8 cellular contexts compared by ENCODE assay signal in the genomic region with DNA sequence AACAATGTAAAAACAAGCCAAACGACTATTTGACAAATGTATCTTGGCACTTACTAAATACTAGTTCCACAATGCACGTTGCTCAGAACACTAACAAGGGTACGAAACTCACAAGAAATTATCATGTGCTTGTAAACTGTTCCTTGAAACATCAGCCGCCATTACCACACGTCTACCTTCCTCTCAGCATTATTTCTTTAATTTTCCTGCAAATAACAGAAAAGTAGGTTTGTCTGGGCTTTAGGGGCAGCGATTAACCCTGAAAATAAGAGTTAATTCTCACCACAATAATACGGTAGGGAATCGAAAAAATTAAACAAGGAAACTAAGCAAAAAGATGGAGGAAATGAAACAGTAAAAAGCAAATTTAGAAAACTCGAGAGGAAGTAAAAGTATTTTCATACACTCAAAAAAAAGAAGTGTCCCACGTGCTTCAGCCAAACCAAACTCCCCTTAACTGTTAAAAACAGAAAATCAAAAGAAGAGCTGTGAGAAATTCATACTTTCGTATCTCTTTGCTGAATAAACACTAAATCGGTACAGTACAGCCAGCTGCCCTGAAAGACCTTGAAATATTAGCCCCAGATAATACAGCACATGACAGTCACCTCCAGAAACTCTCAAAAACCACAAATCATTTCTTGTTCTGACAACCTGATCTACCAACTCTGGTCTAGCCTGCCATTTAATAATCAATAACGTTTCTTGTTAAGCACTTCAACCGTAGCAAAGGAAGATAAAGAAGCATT. TPM values are rescaled to one million over a fixed set of nuclear protein-coding genes. Genes with fewer than 3 reads are reported as not detected.
A peak's percentile ranks its signal among the peaks of the same experiment; 100 is the strongest.
DNase-seq lines count a peak whose midpoint lies in the region; ATAC-seq and TF ChIP-seq lines count a peak whose summit lies in the region.

No MANE protein-coding gene starts in this region.

- no peaks in the 10 kb centered on the region for H3K36me3 ChIP-seq in iPS-18a (ENCODE audit: control insufficient read depth, low read depth, low read length)

- ATAC-seq in GM19025 (IDR thresholded peaks at IDR 0.05; ENCODE audit: low read depth, unreplicated experiment): peak; percentile 49
- peak; percentile 41 for ATAC-seq in HG03139 (IDR thresholded peaks at IDR 0.05; ENCODE audit: unreplicated experiment)

- peak overlapping the region; percentile 75 for H3K9ac ChIP-seq in iPS-18a (ENCODE audit: low read length)

- peak overlapping the region; percentile 95 for H3K4me3 Mint-ChIP-seq in activated CD4-positive, alpha-beta memory T cell treated with anti-CD3 and anti-CD28 coated beads for 36 hours

- H3K4me3 ChIP-seq in AG09309 (ENCODE audit: control insufficient read depth, low read depth, low read length) (peak overlapping the region; percentile 84), iPS-18a (ENCODE audit: low read length) (peak overlapping the region; percentile 84)

- H3K27me3 ChIP-seq in iPS-18a (ENCODE audit: control insufficient read depth, insufficient read depth, low read length): no peaks in the 10 kb centered on the region

- DNase-seq in AG09309 (ENCODE audit: low read depth) (no peak), substantia nigra (lab: John Stamatoyannopoulos, UW) (no peak), dedifferentiated amniotic fluid mesenchymal stem cell (ENCODE audit: extremely low spot score) (no peak), cerebellar nuclear complex (lab: John Stamatoyannopoulos, UW) (no peak)
- no peak for DNase-seq in activated CD4-positive, alpha-beta memory T cell treated with anti-CD3 and anti-CD28 coated beads for 36 hours

- H3K36me3 Mint-ChIP-seq in activated CD4-positive, alpha-beta memory T cell treated with anti-CD3 and anti-CD28 coated beads for 36 hours: peaks cover 29% of the 10 kb centered on the region

- H3K27me3 Mint-ChIP-seq in activated CD4-positive, alpha-beta memory T cell treated with anti-CD3 and anti-CD28 coated beads for 36 hours: no peaks in the 10 kb centered on the region

- peaks cover 73% of the 10 kb centered on the region for H3K4me1 Mint-ChIP-seq in activated CD4-positive, alpha-beta memory T cell treated with anti-CD3 and anti-CD28 coated beads for 36 hours (ENCODE audit: low read depth)

- intact Hi-C loops in activated CD4-positive, alpha-beta memory T cell treated with anti-CD3 and anti-CD28 coated beads for 36 hours (cut with micrococcal nuclease): loop anchor here (10.0 kb wide), 3 partner anchors 289 to 469 kb away; partner anchors contain the start of gene TNRC6A

- CTCF ChIA-PET in activated CD4-positive, alpha-beta memory T cell treated with anti-CD3 and anti-CD28 coated beads for 36 hours (lab: Charles Lee): no interaction called here

- no peaks in the 10 kb centered on the region for H3K9me3 Mint-ChIP-seq in activated CD4-positive, alpha-beta memory T cell treated with anti-CD3 and anti-CD28 coated beads for 36 hours

- H3K27ac ChIP-seq in iPS-18a (ENCODE audit: low read length) (no peak overlapping the region), substantia nigra (ENCODE audit: low read depth, low read length, poor library complexity, severe bottlenecking) (peak overlapping the region; percentile 91)

- H3K9me3 ChIP-seq in iPS-18a (ENCODE audit: control insufficient read depth, low read depth, low read length): no peaks in the 10 kb centered on the region

- TF ChIP-seq CTCF in AG09309 (IDR thresholded peaks at IDR 0.05; ENCODE audit: control insufficient read depth, insufficient read depth, low read depth, low read length, missing control alignments): no peak

- peak overlapping the region; percentile 90 for H3K27ac Mint-ChIP-seq in activated CD4-positive, alpha-beta memory T cell treated with anti-CD3 and anti-CD28 coated beads for 36 hours

- POLR2A ChIA-PET in activated CD4-positive, alpha-beta memory T cell treated with anti-CD3 and anti-CD28 coated beads for 36 hours (lab: Charles Lee): interaction anchor here (0.6 to 2.4 kb wide), 2 partner anchors 17 to 1455 kb away, joined by 3 to 19 read pairs; no protein-coding TSS in a partner anchor

- H3K4me1 ChIP-seq in iPS-18a (ENCODE audit: control insufficient read depth, low read depth, low read length): peaks cover 5% of the 10 kb centered on the region

RNA-seq across cellular contexts. Expression of gene ARHGAP17, which starts 1.2 kb away (rescaled TPM):
- 10 to 100 TPM; 50.8 to 57.4 TPM for total RNA-seq in activated CD4-positive, alpha-beta memory T cell treated with anti-CD3 and anti-CD28 coated beads for 36 hours
